ENCODE assay signal across 1 cellular context in the genomic region with DNA sequence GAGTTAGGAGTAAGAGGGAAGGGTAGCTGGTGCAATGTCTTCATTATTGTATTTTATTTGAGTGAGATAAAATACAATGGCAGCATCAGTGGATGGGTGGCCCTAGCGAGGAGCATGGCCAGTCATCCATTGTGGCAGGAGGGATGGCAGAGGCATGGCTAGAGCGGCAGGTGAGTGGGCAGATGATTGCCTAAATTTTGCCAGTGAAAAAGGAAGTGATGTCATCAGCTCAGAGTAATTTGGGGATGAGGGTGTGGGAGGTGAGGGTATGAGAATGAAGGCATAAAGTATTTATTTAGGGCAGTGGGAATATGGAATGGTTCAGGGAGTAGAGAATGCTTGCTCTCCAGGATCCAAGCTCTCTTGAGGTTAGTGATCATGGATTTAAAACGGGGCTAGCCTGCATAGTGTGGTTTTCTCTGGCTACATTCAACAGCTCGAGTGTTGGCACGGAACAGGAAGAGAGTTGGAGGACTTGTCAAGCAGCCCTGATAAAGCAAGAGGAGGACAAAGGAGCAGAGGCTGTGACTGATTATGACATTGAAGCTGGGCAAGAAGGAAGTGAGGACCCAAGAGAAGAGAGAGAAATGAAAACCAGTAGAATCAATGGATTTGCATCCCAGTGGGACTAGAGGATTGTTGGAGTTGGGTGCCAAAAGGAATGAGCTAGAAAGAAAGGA.
TF ChIP-seq lines count a peak whose summit lies in the region.

No MANE protein-coding gene starts in this region.

TF ChIP-seq in SK-N-SH treated with all-trans-retinoic acid at 6 μM for 48 hours, 23 proteins besides CTCF, POLR2A, EP300 and RAD21 (continued from another document):
- TF ChIP-seq, protein P1, sequence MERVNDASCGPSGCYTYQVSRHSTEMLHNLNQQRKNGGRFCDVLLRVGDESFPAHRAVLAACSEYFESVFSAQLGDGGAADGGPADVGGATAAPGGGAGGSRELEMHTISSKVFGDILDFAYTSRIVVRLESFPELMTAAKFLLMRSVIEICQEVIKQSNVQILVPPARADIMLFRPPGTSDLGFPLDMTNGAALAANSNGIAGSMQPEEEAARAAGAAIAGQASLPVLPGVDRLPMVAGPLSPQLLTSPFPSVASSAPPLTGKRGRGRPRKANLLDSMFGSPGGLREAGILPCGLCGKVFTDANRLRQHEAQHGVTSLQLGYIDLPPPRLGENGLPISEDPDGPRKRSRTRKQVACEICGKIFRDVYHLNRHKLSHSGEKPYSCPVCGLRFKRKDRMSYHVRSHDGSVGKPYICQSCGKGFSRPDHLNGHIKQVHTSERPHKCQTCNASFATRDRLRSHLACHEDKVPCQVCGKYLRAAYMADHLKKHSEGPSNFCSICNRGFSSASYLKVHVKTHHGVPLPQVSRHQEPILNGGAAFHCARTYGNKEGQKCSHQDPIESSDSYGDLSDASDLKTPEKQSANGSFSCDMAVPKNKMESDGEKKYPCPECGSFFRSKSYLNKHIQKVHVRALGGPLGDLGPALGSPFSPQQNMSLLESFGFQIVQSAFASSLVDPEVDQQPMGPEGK (CRISPR knock-in tag; IDR thresholded peaks at IDR 0.05; ENCODE audit: borderline replicate concordance), result no peak
- TF ChIP-seq TOX (CRISPR knock-in tag; IDR thresholded peaks at IDR 0.05; ENCODE audit: borderline replicate concordance) (no peak), GLIS3 (CRISPR knock-in tag; IDR thresholded peaks at IDR 0.05) (no peak)
- TF ChIP-seq, protein P2, sequence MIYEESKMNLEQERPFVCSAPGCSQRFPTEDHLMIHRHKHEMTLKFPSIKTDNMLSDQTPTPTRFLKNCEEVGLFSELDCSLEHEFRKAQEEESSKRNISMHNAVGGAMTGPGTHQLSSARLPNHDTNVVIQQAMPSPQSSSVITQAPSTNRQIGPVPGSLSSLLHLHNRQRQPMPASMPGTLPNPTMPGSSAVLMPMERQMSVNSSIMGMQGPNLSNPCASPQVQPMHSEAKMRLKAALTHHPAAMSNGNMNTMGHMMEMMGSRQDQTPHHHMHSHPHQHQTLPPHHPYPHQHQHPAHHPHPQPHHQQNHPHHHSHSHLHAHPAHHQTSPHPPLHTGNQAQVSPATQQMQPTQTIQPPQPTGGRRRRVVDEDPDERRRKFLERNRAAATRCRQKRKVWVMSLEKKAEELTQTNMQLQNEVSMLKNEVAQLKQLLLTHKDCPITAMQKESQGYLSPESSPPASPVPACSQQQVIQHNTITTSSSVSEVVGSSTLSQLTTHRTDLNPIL (CRISPR knock-in tag; IDR thresholded peaks at IDR 0.05; ENCODE audit: low read depth), result no peak
